Comparison of ENCODE assay signal across 13 cellular contexts in the genomic region with DNA sequence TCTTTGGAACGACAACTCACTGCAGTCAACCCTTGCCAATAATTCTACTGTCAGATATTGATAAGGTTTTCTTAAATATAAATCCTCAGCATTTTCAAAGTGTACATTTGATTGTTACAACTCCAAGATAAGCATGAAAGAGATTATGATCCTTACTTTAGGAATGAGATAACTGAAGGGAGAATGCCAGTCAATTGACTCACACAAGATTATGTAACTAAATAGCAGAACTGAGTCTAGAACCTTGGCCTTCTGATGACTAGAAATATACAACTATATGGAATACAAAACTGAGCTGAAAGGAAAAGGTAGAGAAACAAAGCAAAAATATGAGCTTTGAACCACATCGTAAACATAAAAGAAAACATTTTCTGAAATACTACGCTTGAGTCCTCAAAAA.
"Had no signal": no experiment of that assay in that cellular context is flagged by ENCODE, and none has a peak within 500 bp of the region (broad histone marks: within the 10 kb centered on the region; RNA-seq: fewer than 3 reads in every experiment).

No MANE protein-coding gene starts in this region.

- H3K36me3 ChIP-seq: tibial nerve had no signal

- H3K27me3 ChIP-seq: hepatocyte, tibial nerve had no signal

- FAIRE-seq: TTC549 had no signal

- H3K4me3 ChIP-seq: hepatocyte, skin epidermis, tibial nerve had no signal

- H3K27ac Mint-ChIP-seq: activated naive CD4-positive, alpha-beta T cell treated with anti-CD3 and anti-CD28 coated beads, Interleukin-2, amount 50 U/mL, for 72 hours had no signal

- H3K9me3 Mint-ChIP-seq: activated naive CD4-positive, alpha-beta T cell treated with anti-CD3 and anti-CD28 coated beads, Interleukin-2, amount 50 U/mL, for 72 hours; activated T-cell treated with anti-CD3 and anti-CD28 coated beads, Interleukin-2, amount 50 U/mL, for 4 hours; neural crest cell had no signal

- H3K4me1 Mint-ChIP-seq: neural crest cell had no signal

- DNase-seq: activated effector memory CD4-positive, alpha-beta T cell treated with anti-CD3 and anti-CD28 coated beads, Interleukin-2, amount 50 U/mL, for 16 hours; activated T-cell treated with anti-CD3 and anti-CD28 coated beads, Interleukin-2, amount 50 U/mL, for 4 hours; anterior cingulate cortex; kidney glomerular epithelial cell; retina; T-helper 2 cell had no signal

- ATAC-seq: activated CD4-positive, CD25-positive, alpha-beta regulatory T cell treated with anti-CD3 and anti-CD28 coated beads, Interleukin-2, amount 50 U/mL, for 24 hours; activated naive CD4-positive, alpha-beta T cell treated with anti-CD3 and anti-CD28 coated beads, Interleukin-2, amount 50 U/mL, for 72 hours; activated T-cell treated with anti-CD3 and anti-CD28 coated beads, Interleukin-2, amount 50 U/mL, for 4 hours had no signal

- H3K36me3 Mint-ChIP-seq: activated naive CD4-positive, alpha-beta T cell treated with anti-CD3 and anti-CD28 coated beads, Interleukin-2, amount 50 U/mL, for 72 hours had no signal

- H3K4me3 Mint-ChIP-seq: activated T-cell treated with anti-CD3 and anti-CD28 coated beads, Interleukin-2, amount 50 U/mL, for 4 hours; neural crest cell had no signal
